In genomic region chr11:36427079-36427478, GRCh38 we compare ENCODE assay signal across 1 cellular context.
TF ChIP-seq lines count a peak whose summit lies in the region.

No MANE protein-coding gene starts in this region.

TF ChIP-seq in GM23338, 12 proteins besides CTCF, POLR2A, EP300 and RAD21 (continued from another document):
- no peak for TF ChIP-seq ZNF462 (CRISPR knock-in tag; IDR thresholded peaks at IDR 0.05)
- TF ChIP-seq STAT1 (IDR thresholded peaks at IDR 0.05; ENCODE audit: unreplicated experiment), result no peak
- TF ChIP-seq ZNF331 (CRISPR knock-in tag; IDR thresholded peaks at IDR 0.05; ENCODE audit: low read depth), result no peak
- TF ChIP-seq ZNF114 (CRISPR knock-in tag; IDR thresholded peaks at IDR 0.05), result no peak
- no peak for TF ChIP-seq JUNB (IDR thresholded peaks at IDR 0.05; ENCODE audit: unreplicated experiment)
